8 cellular contexts compared by ENCODE assay signal in the genomic region with DNA sequence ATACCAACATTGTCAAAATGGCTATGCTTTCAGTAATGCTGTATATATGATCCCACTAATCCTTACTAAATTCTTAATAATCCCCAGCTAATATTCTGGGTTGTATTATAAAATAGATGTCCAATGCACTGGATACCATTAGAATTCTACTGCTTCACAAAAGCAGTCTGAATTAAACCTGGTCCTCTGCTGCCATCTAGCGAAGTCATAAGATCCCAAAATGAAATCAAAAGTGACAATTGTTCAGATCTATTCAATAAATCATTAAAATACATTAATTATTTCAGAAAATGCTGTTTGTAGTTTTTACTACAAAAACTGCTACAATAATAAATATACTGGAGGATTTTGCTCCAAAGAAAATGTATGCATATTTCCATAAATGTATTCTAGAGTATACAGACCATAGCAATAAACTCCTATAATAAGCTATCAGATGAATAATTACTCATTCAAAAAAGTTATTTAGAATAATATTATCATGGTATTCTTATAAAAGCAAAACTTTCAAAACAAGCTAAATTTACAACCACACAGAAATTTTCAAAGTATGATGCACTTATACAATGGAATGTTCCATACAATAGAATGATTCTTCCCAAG.
DNase-seq lines count a peak whose midpoint lies in the region; ATAC-seq and TF ChIP-seq lines count a peak whose summit lies in the region.

No MANE protein-coding gene starts in this region.

- H3K9me3 ChIP-seq in heart left ventricle (no peaks in the 10 kb centered on the region), SK-N-SH (no peaks in the 10 kb centered on the region), mesenchymal stem cell (ENCODE audit: control insufficient read depth, low read length) (no peaks in the 10 kb centered on the region), uterus (no peaks in the 10 kb centered on the region)

- no peak overlapping the region for H3K27ac ChIP-seq in heart left ventricle
- H3K27ac ChIP-seq in SK-N-SH (ENCODE audit: low read depth in 2 of 2, low read length in 1 of 2): no peak overlapping the region
- H3K27ac ChIP-seq in mesenchymal stem cell (ENCODE audit: low read length, poor library complexity, severe bottlenecking): no peak overlapping the region
- H3K27ac ChIP-seq in uterus: no peak overlapping the region

- H3K23ac ChIP-seq in mesenchymal stem cell (ENCODE audit: low read length in 2 of 2): no peak overlapping the region

- 0 to 5% (median 2%) methylated on average over 1 of the region's 1 CpG for WGBS in heart left ventricle, 4 donors
- 3% methylated on average over 1 of the region's 1 CpG for WGBS in SK-N-SH (ENCODE audit: low lambda C conversion rate)
- no CpG with 5 or more reads among the region's 1 CpG for WGBS in mesenchymal stem cell

- peak in 2 of 5 donors; percentile 26 to 32 for DNase-seq in heart left ventricle
- DNase-seq in left ventricle myocardium superior: no peak
- no peak for DNase-seq in LNCaP clone FGC (ENCODE audit: low read depth)
- DNase-seq in SK-N-SH: peak; percentile 29
- DNase-seq in dedifferentiated amniotic fluid mesenchymal stem cell (ENCODE audit: extremely low spot score): peak; percentile 71
- DNase-seq in mesenchymal stem cell: peak; percentile 72
- DNase-seq in uterus: peak in 1 of 2 donors; percentile 32

- no peak overlapping the region for H2BK15ac ChIP-seq in mesenchymal stem cell (ENCODE audit: low read depth, poor library complexity, severe bottlenecking)

- TF ChIP-seq EP300 in SK-N-SH (IDR thresholded peaks at IDR 0.05; ENCODE audit: borderline replicate concordance in 1 of 2, low read depth in 1 of 2, low read length in 1 of 2): no peak

- CTCF ChIA-PET in SK-N-SH (lab: Yijun Ruan, JAX): interaction anchor here (0.6 to 4.8 kb wide), 44 partner anchors 9 to 1804 kb away, joined by 3 to 57 read pairs (median 3); a partner anchor contains a TSS

- H3K27me3 ChIP-seq in heart left ventricle: no peaks in the 10 kb centered on the region
- no peaks in the 10 kb centered on the region for H3K27me3 ChIP-seq in SK-N-SH (ENCODE audit: insufficient read depth)
- H3K27me3 ChIP-seq in mesenchymal stem cell (ENCODE audit: control insufficient read depth in 1 of 2, insufficient read depth in 1 of 2, low read length in 2 of 2): no peaks in the 10 kb centered on the region
- no peaks in the 10 kb centered on the region for H3K27me3 ChIP-seq in uterus

- H3K4me3 ChIP-seq in heart left ventricle (no peak overlapping the region), LNCaP clone FGC (ENCODE audit: low read depth, low read length) (no peak overlapping the region), SK-N-SH (ENCODE audit: low read depth in 2 of 2, low read length in 1 of 2) (no peak overlapping the region), mesenchymal stem cell (ENCODE audit: insufficient read depth in 1 of 2, low read depth in 1 of 2, low read length in 2 of 2) (no peak overlapping the region), uterus (no peak overlapping the region)

- H3K9ac ChIP-seq in SK-N-SH (no peak overlapping the region), mesenchymal stem cell (ENCODE audit: low read length) (no peak overlapping the region)

- H3K18ac ChIP-seq in mesenchymal stem cell (ENCODE audit: low read depth in 1 of 2, low read length in 2 of 2): no peak overlapping the region

- H2AFZ ChIP-seq in SK-N-SH (ENCODE audit: low read depth) (no peak overlapping the region), mesenchymal stem cell (ENCODE audit: low read depth, low read length) (no peak overlapping the region)

- no peaks in the 10 kb centered on the region for H3K9me2 ChIP-seq in SK-N-SH

- TF ChIP-seq CTCF in heart left ventricle (IDR thresholded peaks at IDR 0.05) (peak; percentile 50 to 82 (median 67)), LNCaP clone FGC (IDR thresholded peaks at IDR 0.05; ENCODE audit: control insufficient read depth, extremely low read depth, insufficient read depth) (peak; percentile 26; the same call in 1 of the 2 replicates), SK-N-SH (IDR thresholded peaks at IDR 0.05) (peak; percentile 79), uterus (IDR thresholded peaks at IDR 0.05) (peak; percentile 60 to 74 (median 66))

- peaks cover 5% of the 10 kb centered on the region for H3K79me1 ChIP-seq in mesenchymal stem cell (replicated peaks; ENCODE audit: low read length, poor library complexity, severe bottlenecking)

- H4K8ac ChIP-seq in mesenchymal stem cell (ENCODE audit: low read length): no peak overlapping the region

- intact Hi-C loops in heart left ventricle (cut with DNase I) (loop anchor here (2.0 to 10.0 kb wide), 7 partner anchors 86 to 1806 kb away; no protein-coding TSS in a partner anchor), left ventricle myocardium superior (cut with micrococcal nuclease) (no loop called here), uterus (cut with DNase I; ENCODE audit: low total_unique reads) (no loop called here)

- H3F3A ChIP-seq in SK-N-SH (replicated peaks; ENCODE audit: insufficient read depth): peaks cover 25% of the 10 kb centered on the region

- TF ChIP-seq RAD21 in SK-N-SH (IDR thresholded peaks at IDR 0.05; ENCODE audit: low read length): peak; percentile 89

- no peak overlapping the region for H3K14ac ChIP-seq in mesenchymal stem cell (ENCODE audit: low read length in 2 of 2)

- H3K4me2 ChIP-seq in SK-N-SH (no peak overlapping the region), mesenchymal stem cell (ENCODE audit: low read length, poor library complexity, severe bottlenecking) (no peak overlapping the region)

- ATAC-seq in heart left ventricle (peak in 1 of 4 donors; percentile 39), left ventricle myocardium superior (no peak), GM19463 (IDR thresholded peaks at IDR 0.05; ENCODE audit: unreplicated experiment) (no peak)

- H3K36me3 ChIP-seq in heart left ventricle: no peaks in the 10 kb centered on the region
- peaks cover 0 to 4% of the 10 kb centered on the region in 2 experiments for H3K36me3 ChIP-seq in SK-N-SH (replicated peaks in 1 of 2; ENCODE audit: control insufficient read depth in 1 of 2, insufficient read depth in 2 of 2, low read length in 1 of 2)
- no peaks in the 10 kb centered on the region for H3K36me3 ChIP-seq in mesenchymal stem cell (ENCODE audit: control insufficient read depth in 1 of 2, insufficient read depth in 2 of 2, low read depth in 1 of 2, low read length in 2 of 2)
- no peaks in the 10 kb centered on the region for H3K36me3 ChIP-seq in uterus

- no peak overlapping the region for H2BK12ac ChIP-seq in mesenchymal stem cell (ENCODE audit: low read length in 2 of 2)

- no peak overlapping the region for H4K91ac ChIP-seq in mesenchymal stem cell (ENCODE audit: low read length)

- H2BK5ac ChIP-seq in mesenchymal stem cell (ENCODE audit: low read depth, low read length, poor library complexity, severe bottlenecking): no peak overlapping the region

- no peak overlapping the region for H2AK5ac ChIP-seq in mesenchymal stem cell (ENCODE audit: low read length, severe bottlenecking)

- H3K4ac ChIP-seq in mesenchymal stem cell (ENCODE audit: low read depth in 1 of 2, low read length in 2 of 2): no peak overlapping the region

- 0 out of 2 replicates have a peak, but pooled peaks cover under 1% of the 10 kb centered on the region for H3K79me2 ChIP-seq in SK-N-SH (ENCODE audit: insufficient read depth)

- POLR2A ChIA-PET in SK-N-SH (lab: Yijun Ruan, JAX): no interaction called here

- H4K20me1 ChIP-seq in SK-N-SH (ENCODE audit: insufficient read depth): no peaks in the 10 kb centered on the region

- TF ChIP-seq POLR2A in heart left ventricle (IDR thresholded peaks at IDR 0.05) (no peak), uterus (IDR thresholded peaks at IDR 0.05) (no peak)

- H2BK120ac ChIP-seq in mesenchymal stem cell (ENCODE audit: low read depth, low read length): no peak overlapping the region

- H3K4me1 ChIP-seq in heart left ventricle (peaks cover 0 to 16% (median 0%) of the 10 kb centered on the region in 12 donors), SK-N-SH (ENCODE audit: control insufficient read depth in 1 of 2, insufficient read depth in 2 of 2, low read depth in 1 of 2, low read length in 1 of 2) (peaks cover 0 to 21% of the 10 kb centered on the region in 2 experiments; a peak in 2 of 4 replicates), mesenchymal stem cell (ENCODE audit: control insufficient read depth, insufficient read depth, low read depth, low read length) (peaks cover 3% of the 10 kb centered on the region), uterus (no peaks in the 10 kb centered on the region)

TF ChIP-seq in SK-N-SH, 30 proteins besides CTCF, POLR2A, EP300 and RAD21:
- TF ChIP-seq YY1 (IDR thresholded peaks at IDR 0.05; ENCODE audit: low read depth) (no peak), JUND (IDR thresholded peaks at IDR 0.05) (no peak), SMC3 (IDR thresholded peaks at IDR 0.05; ENCODE audit: low read depth, low read length) (peak; percentile 48; the same call in 1 of the 2 replicates)

Comparison
In these comparisons a context has a peak if more than half of its experiments do, and no peak if none do; other contexts are left out.
1. intact Hi-C loops: an anchor here in heart left ventricle (2.0 to 10.0 kb wide); none called in left ventricle myocardium superior and uterus.
2. DNase-seq: peak in SK-N-SH (single experiment), dedifferentiated amniotic fluid mesenchymal stem cell (single experiment) and mesenchymal stem cell (single experiment); none in left ventricle myocardium superior (single experiment) and LNCaP clone FGC (single experiment).
3. CTCF ChIP-seq: peak in every context shown above with its lines; median percentile 79 in SK-N-SH; 67 in heart left ventricle; 66 in uterus; 26 in LNCaP clone FGC.